12 cellular contexts compared by ENCODE assay signal in genomic region chr12:11658796-11659195, GRCh38. TPM values are rescaled to one million over a fixed set of nuclear protein-coding genes. Genes with fewer than 3 reads are reported as not detected.
DNase-seq lines count a peak whose midpoint lies in the region; ATAC-seq and TF ChIP-seq lines count a peak whose summit lies in the region.
"Had no signal": no experiment of that assay in that cellular context is flagged by ENCODE, and none has a peak within 500 bp of the region (broad histone marks: within the 10 kb centered on the region; RNA-seq: fewer than 3 reads in every experiment).

No MANE protein-coding gene starts in this region.

- H3K4me1 ChIP-seq in stomach smooth muscle (ENCODE audit: control insufficient read depth, insufficient read depth, low read length): peaks cover 59% of the 10 kb centered on the region
- H3K4me1 ChIP-seq: colonic mucosa had no signal

- peaks cover 30% of the 10 kb centered on the region for H3K36me3 Mint-ChIP-seq in activated T-cell treated with anti-CD3 and anti-CD28 coated beads, Interleukin-2, amount 50 U/mL, for 4 hours (ENCODE audit: insufficient read depth)
- H3K36me3 Mint-ChIP-seq in activated T-helper 17 cell treated with anti-CD3 and anti-CD28 coated beads, Interleukin-2, amount 50 U/mL, for 72 hours (ENCODE audit: low read depth): peaks cover 72% of the 10 kb centered on the region

- no peak overlapping the region for H3K4me3 Mint-ChIP-seq in activated T-cell treated with anti-CD3 and anti-CD28 coated beads, Interleukin-2, amount 50 U/mL, for 4 hours
- peak overlapping the region; percentile 92 for H3K4me3 Mint-ChIP-seq in activated T-helper 17 cell treated with anti-CD3 and anti-CD28 coated beads, Interleukin-2, amount 50 U/mL, for 72 hours
- H3K4me3 Mint-ChIP-seq: GM23338 had no signal

- ATAC-seq in activated T-cell treated with anti-CD3 and anti-CD28 coated beads, Interleukin-2, amount 50 U/mL, for 4 hours: peak; percentile 19 to 57
- ATAC-seq in activated T-helper 17 cell treated with anti-CD3 and anti-CD28 coated beads, Interleukin-2, amount 50 U/mL, for 72 hours (replicated peaks): peak; percentile 72
- ATAC-seq in GM19452 (IDR thresholded peaks at IDR 0.05; ENCODE audit: unreplicated experiment) (no peak), HG02973 (IDR thresholded peaks at IDR 0.05; ENCODE audit: unreplicated experiment) (no peak)
- ATAC-seq: GM23338 had no signal

- no peaks in the 10 kb centered on the region for H3K27me3 Mint-ChIP-seq in activated T-cell treated with anti-CD3 and anti-CD28 coated beads, Interleukin-2, amount 50 U/mL, for 4 hours (ENCODE audit: low read depth)
- no peaks in the 10 kb centered on the region for H3K27me3 Mint-ChIP-seq in activated T-helper 17 cell treated with anti-CD3 and anti-CD28 coated beads, Interleukin-2, amount 50 U/mL, for 72 hours

- no peak overlapping the region for H3K9ac ChIP-seq in stomach smooth muscle (ENCODE audit: low read length in 2 of 2)

- H3K4me1 Mint-ChIP-seq in activated T-cell treated with anti-CD3 and anti-CD28 coated beads, Interleukin-2, amount 50 U/mL, for 4 hours (ENCODE audit: low read depth): peaks cover 90% of the 10 kb centered on the region
- H3K4me1 Mint-ChIP-seq in activated T-helper 17 cell treated with anti-CD3 and anti-CD28 coated beads, Interleukin-2, amount 50 U/mL, for 72 hours: peaks cover 72% of the 10 kb centered on the region

- no peaks in the 10 kb centered on the region for H3K9me3 ChIP-seq in stomach smooth muscle (ENCODE audit: control insufficient read depth in 2 of 2, low read length in 2 of 2)
- H3K9me3 ChIP-seq: colonic mucosa had no signal

- H3K9me3 Mint-ChIP-seq in activated T-cell treated with anti-CD3 and anti-CD28 coated beads, Interleukin-2, amount 50 U/mL, for 4 hours: no peaks in the 10 kb centered on the region
- no peaks in the 10 kb centered on the region for H3K9me3 Mint-ChIP-seq in activated T-helper 17 cell treated with anti-CD3 and anti-CD28 coated beads, Interleukin-2, amount 50 U/mL, for 72 hours
- H3K9me3 Mint-ChIP-seq: GM23338 had no signal

- H3K27ac ChIP-seq in stomach smooth muscle (ENCODE audit: low read length): peak overlapping the region; percentile 46
- H3K27ac ChIP-seq: colonic mucosa had no signal

- no peak for TF ChIP-seq CTCF in fibroblast of villous mesenchyme (IDR thresholded peaks at IDR 0.05; ENCODE audit: insufficient read depth, low read depth, low read length)

- no peaks in the 10 kb centered on the region for H3K27me3 ChIP-seq in stomach smooth muscle (ENCODE audit: control insufficient read depth in 1 of 2, insufficient read depth in 2 of 2, low read length in 2 of 2)
- H3K27me3 ChIP-seq: colonic mucosa had no signal

- H3K4me3 ChIP-seq in fibroblast of villous mesenchyme (ENCODE audit: low read depth, low read length): no peak overlapping the region
- no peak overlapping the region for H3K4me3 ChIP-seq in stomach smooth muscle (ENCODE audit: low read length in 2 of 2)
- H3K4me3 ChIP-seq: colonic mucosa, GM23338 had no signal

- H3K36me3 ChIP-seq in stomach smooth muscle (ENCODE audit: control insufficient read depth in 2 of 2, insufficient read depth in 2 of 2, low read length in 2 of 2): peaks cover 3 to 8% of the 10 kb centered on the region in 2 donors
- H3K36me3 ChIP-seq: colonic mucosa had no signal

- no peak for DNase-seq in activated T-cell treated with anti-CD3 and anti-CD28 coated beads, Interleukin-2, amount 50 U/mL, for 4 hours
- no peak for DNase-seq in activated T-cell treated with anti-CD3 and anti-CD28 coated beads for 4 hours
- DNase-seq in fibroblast of villous mesenchyme (ENCODE audit: low read depth): peak; percentile 69
- DNase-seq in iPS-NIHi11 (ENCODE audit: low spot score): no peak
- DNase-seq: activated CD8-positive, alpha-beta memory T cell treated with anti-CD3 and anti-CD28 coated beads, Interleukin-2, amount 50 U/mL, for 4 hours; colonic mucosa; substantia nigra had no signal

- H3K27ac Mint-ChIP-seq in activated T-helper 17 cell treated with anti-CD3 and anti-CD28 coated beads, Interleukin-2, amount 50 U/mL, for 72 hours: peak overlapping the region; percentile 55
- H3K27ac Mint-ChIP-seq: GM23338 had no signal

RNA-seq across cellular contexts. Expression of gene ETV6, which starts 9.3 kb away (rescaled TPM):
- 10 to 100 TPM; 46.7 to 58.0 (median 57.5) TPM for total RNA-seq in activated T-cell treated with anti-CD3 and anti-CD28 coated beads, Interleukin-2, amount 50 U/mL, for 4 hours
- total RNA-seq in activated T-helper 17 cell treated with anti-CD3 and anti-CD28 coated beads, Interleukin-2, amount 50 U/mL, for 72 hours: 10 to 100 TPM; 45.9 to 49.0 TPM
- 11.2 and 18.4 TPM in 2 replicates for total RNA-seq in fibroblast of villous mesenchyme

Comparison
In these comparisons a context has a peak if more than half of its experiments do, and no peak if none do; other contexts are left out.
1. ATAC-seq: peak in activated T-cell treated with anti-CD3 and anti-CD28 coated beads, Interleukin-2, amount 50 U/mL, for 4 hours (2 of 2) and activated T-helper 17 cell treated with anti-CD3 and anti-CD28 coated beads, Interleukin-2, amount 50 U/mL, for 72 hours (single experiment); none in GM19452 (single experiment) and HG02973 (single experiment).